ENCODE assay signal across 23 cellular contexts in the genomic region with DNA sequence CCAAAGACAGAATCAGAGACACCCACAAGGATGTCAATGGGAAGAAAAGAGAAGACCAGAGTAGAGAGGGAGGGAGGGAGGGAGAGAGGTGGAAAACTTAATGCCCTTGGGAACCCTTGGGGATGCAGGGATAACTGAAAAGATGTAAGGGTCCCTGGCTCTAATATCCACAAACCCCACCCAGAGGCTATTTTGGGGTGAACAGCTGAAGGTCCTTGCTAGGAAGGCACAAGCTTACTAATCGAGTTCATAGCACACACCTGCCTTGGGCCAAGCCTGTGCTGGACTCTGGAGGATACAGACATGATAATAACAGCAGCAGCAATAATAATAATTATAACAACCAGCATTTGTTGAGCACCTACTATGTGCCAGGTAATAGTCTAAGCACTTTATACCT.
"Had no signal": no experiment of that assay in that cellular context is flagged by ENCODE, and none has a peak within 500 bp of the region (broad histone marks: within the 10 kb centered on the region; RNA-seq: fewer than 3 reads in every experiment).

No MANE protein-coding gene starts in this region.

- ATAC-seq: activated CD8-positive, alpha-beta memory T cell treated with anti-CD3 and anti-CD28 coated beads, Interleukin-2, amount 10 ng/mL, durations not matched to agents 7 days and 5 days; PC-3; T-helper 17 cell had no signal

- DNase-seq: activated B cell treated with CpG ODN at 0.5 μM for 24 hours; activated CD4-positive, alpha-beta T cell treated with anti-CD3 and anti-CD28 coated beads for 1 hour; activated CD4-positive, alpha-beta T cell treated with anti-CD3 and anti-CD28 coated beads, Interleukin-2, amount 10 ng/mL, durations not matched to agents 24 days and 14 days; activated CD4-positive, alpha-beta T cell treated with anti-CD3 and anti-CD28 coated beads, Interleukin-2, amount 50 U/mL, for 48 hours; activated effector memory CD4-positive, alpha-beta T cell treated with Interleukin-2 at 50 U/mL for 16 hours; activated naive CD4-positive, alpha-beta T cell; activated T-cell treated with anti-CD3 and anti-CD28 coated beads, Interleukin-2, amount 50 U/mL, for 24 hours; IMR-90; Kasumi-1; KBM-7; NCI-H1048; NCI-H1694; NCI-H2029; NCI-H2107; NCI-H2171 treated with DMSO at 0.1 percent for 48 hours; NCI-H226; NCI-H526; NK-92 treated with Interleukin-12 subunit alpha and Interleukin-12 subunit beta, amount 100 ng/mL, for 24 hours; PC-3; SHP77; T-helper 17 cell; T-helper 9 cell had no signal
